1 cellular context compared by ENCODE assay signal in the genomic region with DNA sequence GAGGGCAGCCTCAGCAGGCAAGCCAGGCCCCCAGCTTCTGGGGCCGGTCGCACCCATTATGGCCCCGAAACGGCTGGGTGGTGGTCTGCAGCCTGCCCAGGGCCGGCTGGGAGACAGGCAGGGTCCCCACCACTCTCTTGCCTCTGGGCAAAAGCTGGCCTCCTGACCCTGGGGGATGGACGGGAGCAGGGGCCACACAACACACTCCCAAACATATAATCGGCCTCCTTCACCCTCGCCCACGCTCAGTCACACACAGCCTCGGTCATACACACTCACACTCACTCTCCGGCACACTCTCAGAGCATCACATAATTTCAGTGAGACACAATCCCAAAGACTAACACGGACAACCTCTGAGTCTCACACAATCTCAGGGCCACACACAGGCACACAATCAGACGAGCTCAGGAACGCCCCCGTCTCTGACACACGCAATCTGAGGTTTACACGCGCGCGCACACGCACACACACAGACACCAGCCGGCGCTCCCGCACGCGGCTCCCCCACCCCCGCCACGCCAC.
TF ChIP-seq lines count a peak whose summit lies in the region.

No MANE protein-coding gene starts in this region.

TF ChIP-seq in SK-N-SH, 30 proteins besides CTCF, POLR2A, EP300 and RAD21 (continued from another document):
- TF ChIP-seq, protein P1, sequence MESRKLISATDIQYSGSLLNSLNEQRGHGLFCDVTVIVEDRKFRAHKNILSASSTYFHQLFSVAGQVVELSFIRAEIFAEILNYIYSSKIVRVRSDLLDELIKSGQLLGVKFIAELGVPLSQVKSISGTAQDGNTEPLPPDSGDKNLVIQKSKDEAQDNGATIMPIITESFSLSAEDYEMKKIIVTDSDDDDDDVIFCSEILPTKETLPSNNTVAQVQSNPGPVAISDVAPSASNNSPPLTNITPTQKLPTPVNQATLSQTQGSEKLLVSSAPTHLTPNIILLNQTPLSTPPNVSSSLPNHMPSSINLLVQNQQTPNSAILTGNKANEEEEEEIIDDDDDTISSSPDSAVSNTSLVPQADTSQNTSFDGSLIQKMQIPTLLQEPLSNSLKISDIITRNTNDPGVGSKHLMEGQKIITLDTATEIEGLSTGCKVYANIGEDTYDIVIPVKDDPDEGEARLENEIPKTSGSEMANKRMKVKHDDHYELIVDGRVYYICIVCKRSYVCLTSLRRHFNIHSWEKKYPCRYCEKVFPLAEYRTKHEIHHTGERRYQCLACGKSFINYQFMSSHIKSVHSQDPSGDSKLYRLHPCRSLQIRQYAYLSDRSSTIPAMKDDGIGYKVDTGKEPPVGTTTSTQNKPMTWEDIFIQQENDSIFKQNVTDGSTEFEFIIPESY (IDR thresholded peaks at IDR 0.05; ENCODE audit: borderline replicate concordance, low read depth), result no peak
- TF ChIP-seq RCOR1 (IDR thresholded peaks at IDR 0.05; ENCODE audit: low read length) (no peak), ELF1 (IDR thresholded peaks at IDR 0.05) (no peak), SMC3 (IDR thresholded peaks at IDR 0.05; ENCODE audit: low read depth, low read length) (no peak), YY1 (IDR thresholded peaks at IDR 0.05; ENCODE audit: low read depth) (no peak), FOXJ3 (CRISPR knock-in tag; IDR thresholded peaks at IDR 0.05) (no peak; the same call in 1 of the 2 replicates), TCF12 (IDR thresholded peaks at IDR 0.05) (no peak), TEAD4 (IDR thresholded peaks at IDR 0.05; ENCODE audit: borderline replicate concordance, insufficient read depth) (no peak)
- TF ChIP-seq, protein P2, sequence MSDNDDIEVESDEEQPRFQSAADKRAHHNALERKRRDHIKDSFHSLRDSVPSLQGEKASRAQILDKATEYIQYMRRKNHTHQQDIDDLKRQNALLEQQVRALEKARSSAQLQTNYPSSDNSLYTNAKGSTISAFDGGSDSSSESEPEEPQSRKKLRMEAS (IDR thresholded peaks at IDR 0.05; ENCODE audit: low read depth), result no peak
- TF ChIP-seq, protein P3, sequence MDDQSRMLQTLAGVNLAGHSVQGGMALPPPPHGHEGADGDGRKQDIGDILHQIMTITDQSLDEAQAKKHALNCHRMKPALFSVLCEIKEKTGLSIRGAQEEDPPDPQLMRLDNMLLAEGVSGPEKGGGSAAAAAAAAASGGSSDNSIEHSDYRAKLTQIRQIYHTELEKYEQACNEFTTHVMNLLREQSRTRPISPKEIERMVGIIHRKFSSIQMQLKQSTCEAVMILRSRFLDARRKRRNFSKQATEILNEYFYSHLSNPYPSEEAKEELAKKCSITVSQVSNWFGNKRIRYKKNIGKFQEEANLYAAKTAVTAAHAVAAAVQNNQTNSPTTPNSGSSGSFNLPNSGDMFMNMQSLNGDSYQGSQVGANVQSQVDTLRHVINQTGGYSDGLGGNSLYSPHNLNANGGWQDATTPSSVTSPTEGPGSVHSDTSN (IDR thresholded peaks at IDR 0.05), result no peak
- TF ChIP-seq, protein P4, sequence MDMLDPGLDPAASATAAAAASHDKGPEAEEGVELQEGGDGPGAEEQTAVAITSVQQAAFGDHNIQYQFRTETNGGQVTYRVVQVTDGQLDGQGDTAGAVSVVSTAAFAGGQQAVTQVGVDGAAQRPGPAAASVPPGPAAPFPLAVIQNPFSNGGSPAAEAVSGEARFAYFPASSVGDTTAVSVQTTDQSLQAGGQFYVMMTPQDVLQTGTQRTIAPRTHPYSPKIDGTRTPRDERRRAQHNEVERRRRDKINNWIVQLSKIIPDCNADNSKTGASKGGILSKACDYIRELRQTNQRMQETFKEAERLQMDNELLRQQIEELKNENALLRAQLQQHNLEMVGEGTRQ (IDR thresholded peaks at IDR 0.05; ENCODE audit: borderline replicate concordance, low read depth, low read length), result no peak
